In the genomic region with DNA sequence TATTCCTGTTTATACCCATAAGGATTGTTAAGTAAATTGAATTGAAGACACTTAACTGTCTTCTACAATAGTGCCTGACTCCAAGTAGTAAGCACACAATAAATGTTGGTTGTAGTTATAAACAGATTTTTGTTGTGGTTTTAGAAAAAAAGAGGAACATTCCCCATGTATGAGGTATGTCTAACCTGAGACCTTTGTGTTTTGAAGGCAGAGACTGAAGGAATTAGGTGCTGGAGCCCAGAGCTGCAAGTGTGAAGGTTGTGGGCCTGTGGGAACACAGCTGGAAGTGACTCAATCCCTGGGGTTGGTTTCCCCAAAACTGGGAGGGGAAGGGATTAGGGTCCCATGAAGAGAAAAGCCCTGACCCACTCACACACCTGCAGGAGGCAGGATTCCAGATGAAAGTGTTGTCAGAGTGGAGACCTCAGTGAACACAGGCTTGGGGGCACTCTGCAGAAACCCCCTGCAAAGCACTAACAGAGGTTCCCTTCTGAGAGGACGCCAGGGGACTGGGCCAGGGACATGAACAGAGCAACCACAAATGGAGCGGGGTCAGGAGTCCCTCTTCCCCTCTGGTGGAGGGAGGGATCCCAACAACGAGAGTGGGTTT, we compare ENCODE assay signal across 1 cellular context.
TF ChIP-seq lines count a peak whose summit lies in the region.

No MANE protein-coding gene starts in this region.

TF ChIP-seq in HepG2, 621 proteins besides CTCF, POLR2A, EP300 and RAD21 (continued from another document):
- TF ChIP-seq PRDM15 (CRISPR knock-in tag; IDR thresholded peaks at IDR 0.05) = no peak
- 0 out of 2 replicates have a peak, but pooled peaks have one; percentile 19 for TF ChIP-seq FOSL2 (CRISPR knock-in tag; IDR thresholded peaks at IDR 0.05)
- TF ChIP-seq MEIS2 (CRISPR knock-in tag; IDR thresholded peaks at IDR 0.05) = no peak
- TF ChIP-seq SOX13 (IDR thresholded peaks at IDR 0.05) = no peak
- peak in 1 of 2 experiments; percentile 32; a peak in 1 of 4 replicates for TF ChIP-seq SOX13 (CRISPR knock-in tag; conservative IDR thresholded peaks at IDR 0.05 in 1 of 2, IDR thresholded peaks at IDR 0.05 in 1 of 2)
- TF ChIP-seq JUND (CRISPR knock-in tag; IDR thresholded peaks at IDR 0.05) = no peak
- TF ChIP-seq KDM5A (IDR thresholded peaks at IDR 0.05; ENCODE audit: borderline replicate concordance, low read length) = no peak
- no peak for TF ChIP-seq ZMAT5 (CRISPR knock-in tag; IDR thresholded peaks at IDR 0.05; ENCODE audit: borderline replicate concordance, low read depth)
- no peak for TF ChIP-seq ZNF142 (CRISPR knock-in tag; IDR thresholded peaks at IDR 0.05)
- TF ChIP-seq, protein P1, sequence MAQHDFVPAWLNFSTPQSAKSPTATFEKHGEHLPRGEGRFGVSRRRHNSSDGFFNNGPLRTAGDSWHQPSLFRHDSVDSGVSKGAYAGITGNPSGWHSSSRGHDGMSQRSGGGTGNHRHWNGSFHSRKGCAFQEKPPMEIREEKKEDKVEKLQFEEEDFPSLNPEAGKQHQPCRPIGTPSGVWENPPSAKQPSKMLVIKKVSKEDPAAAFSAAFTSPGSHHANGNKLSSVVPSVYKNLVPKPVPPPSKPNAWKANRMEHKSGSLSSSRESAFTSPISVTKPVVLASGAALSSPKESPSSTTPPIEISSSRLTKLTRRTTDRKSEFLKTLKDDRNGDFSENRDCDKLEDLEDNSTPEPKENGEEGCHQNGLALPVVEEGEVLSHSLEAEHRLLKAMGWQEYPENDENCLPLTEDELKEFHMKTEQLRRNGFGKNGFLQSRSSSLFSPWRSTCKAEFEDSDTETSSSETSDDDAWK (CRISPR knock-in tag; IDR thresholded peaks at IDR 0.05) = no peak
